8 cellular contexts compared by ENCODE assay signal in genomic region chr3:45688882-45689786, GRCh38. TPM values are rescaled to one million over a fixed set of nuclear protein-coding genes. Genes with fewer than 3 reads are reported as not detected.
DNase-seq lines count a peak whose midpoint lies in the region; ATAC-seq and TF ChIP-seq lines count a peak whose summit lies in the region.

SACM1L (plus strand) TSS chr3:45689396; CDS start chr3:45689466, 70 bp downstream.

- no peaks in the 10 kb centered on the region for H3K9me3 ChIP-seq in upper lobe of right lung

- H3K9me3 Mint-ChIP-seq in T-helper 1 cell treated with Interleukin-12 subunit alpha and Interleukin-12 subunit beta and Interleukin-4 antibody, amounts not matched to agents 30 μg/mL and 1 μg/mL, for 36 hours: no peaks in the 10 kb centered on the region

- peak within 1 kb of the TSS; percentile 92 for H3K27ac ChIP-seq in upper lobe of right lung

- in situ Hi-C loops in GM13977 (cut with MboI; ENCODE audit: low pct_unique_long_range_greater_than_20kb, low sequenced_read_pairs, unreplicated experiment): no loop called here

- H3K27ac Mint-ChIP-seq in T-helper 1 cell treated with Interleukin-12 subunit alpha and Interleukin-12 subunit beta and Interleukin-4 antibody, amounts not matched to agents 30 μg/mL and 1 μg/mL, for 36 hours: peak within 1 kb of the TSS; percentile 94

- intact Hi-C loops in left cardiac atrium (cut with DNase I) (no loop called here), posterior vena cava (cut with DNase I) (no loop called here), upper lobe of right lung (cut with DNase I) (no loop called here)

- DNase-seq in GM13977 (ENCODE audit: low spot score) (peak; percentile 89), NCI-H1694 (lab: John Stamatoyannopoulos, UW) (peak; percentile 81), amniotic stem cell (lab: John Stamatoyannopoulos, UW) (peak; percentile 95), left cardiac atrium (peak; percentile 97), posterior vena cava (ENCODE audit: low spot score) (peak; percentile 99), upper lobe of right lung (peak; percentile 99)

- peaks cover 4% of the 10 kb centered on the region for H3K36me3 ChIP-seq in upper lobe of right lung

- H3K4me1 Mint-ChIP-seq in T-helper 1 cell treated with Interleukin-12 subunit alpha and Interleukin-12 subunit beta and Interleukin-4 antibody, amounts not matched to agents 30 μg/mL and 1 μg/mL, for 36 hours (ENCODE audit: low read depth): peaks cover 52% of the 10 kb centered on the region

- peaks cover 37% of the 10 kb centered on the region for H3K4me1 ChIP-seq in upper lobe of right lung

- peaks cover 5% of the 10 kb centered on the region for H3K27me3 Mint-ChIP-seq in T-helper 1 cell treated with Interleukin-12 subunit alpha and Interleukin-12 subunit beta and Interleukin-4 antibody, amounts not matched to agents 30 μg/mL and 1 μg/mL, for 36 hours (ENCODE audit: low read depth)

- peaks cover 31% of the 10 kb centered on the region for H3K36me3 Mint-ChIP-seq in T-helper 1 cell treated with Interleukin-12 subunit alpha and Interleukin-12 subunit beta and Interleukin-4 antibody, amounts not matched to agents 30 μg/mL and 1 μg/mL, for 36 hours (ENCODE audit: low read depth)

- ATAC-seq in HG02884 (IDR thresholded peaks at IDR 0.05; ENCODE audit: unreplicated experiment) (peak; percentile 84), left cardiac atrium (peak; percentile 97 to 98), upper lobe of right lung (peak; percentile 97)

- peak within 1 kb of the TSS; percentile 96 for H3K4me3 Mint-ChIP-seq in T-helper 1 cell treated with Interleukin-12 subunit alpha and Interleukin-12 subunit beta and Interleukin-4 antibody, amounts not matched to agents 30 μg/mL and 1 μg/mL, for 36 hours

- no peaks in the 10 kb centered on the region for H3K27me3 ChIP-seq in upper lobe of right lung

- TF ChIP-seq CTCF in GM13977 (IDR thresholded peaks at IDR 0.05; ENCODE audit: extremely low read depth, insufficient read depth, missing control alignments): no peak
- no peak for TF ChIP-seq CTCF in upper lobe of right lung (IDR thresholded peaks at IDR 0.05)

- H3K4me3 ChIP-seq in upper lobe of right lung: peak within 1 kb of the TSS; percentile 96

RNA-seq across cellular contexts. Expression of gene SACM1L, which starts in this region (rescaled TPM):
- total RNA-seq in left cardiac atrium (10 to 100 TPM; 26.9 to 32.1 TPM), posterior vena cava (10 to 100 TPM; 42.8 to 45.3 TPM), upper lobe of right lung (77.1 TPM)

Comparison
In these comparisons a context has a peak if more than half of its experiments do, and no peak if none do; other contexts are left out.
1. Peak in every context shown above with its lines: DNase-seq, ATAC-seq, H3K4me3 ChIP-seq and H3K27ac ChIP-seq.